ENCODE assay signal across 1 cellular context in genomic region chr2:73778867-73779471, GRCh38.
A peak's percentile ranks its signal among the peaks of the same experiment; 100 is the strongest.
TF ChIP-seq lines count a peak whose summit lies in the region.

No MANE protein-coding gene starts in this region.

TF ChIP-seq in GM12878, 131 proteins besides CTCF, POLR2A, EP300 and RAD21:
- TF ChIP-seq, protein P1, sequence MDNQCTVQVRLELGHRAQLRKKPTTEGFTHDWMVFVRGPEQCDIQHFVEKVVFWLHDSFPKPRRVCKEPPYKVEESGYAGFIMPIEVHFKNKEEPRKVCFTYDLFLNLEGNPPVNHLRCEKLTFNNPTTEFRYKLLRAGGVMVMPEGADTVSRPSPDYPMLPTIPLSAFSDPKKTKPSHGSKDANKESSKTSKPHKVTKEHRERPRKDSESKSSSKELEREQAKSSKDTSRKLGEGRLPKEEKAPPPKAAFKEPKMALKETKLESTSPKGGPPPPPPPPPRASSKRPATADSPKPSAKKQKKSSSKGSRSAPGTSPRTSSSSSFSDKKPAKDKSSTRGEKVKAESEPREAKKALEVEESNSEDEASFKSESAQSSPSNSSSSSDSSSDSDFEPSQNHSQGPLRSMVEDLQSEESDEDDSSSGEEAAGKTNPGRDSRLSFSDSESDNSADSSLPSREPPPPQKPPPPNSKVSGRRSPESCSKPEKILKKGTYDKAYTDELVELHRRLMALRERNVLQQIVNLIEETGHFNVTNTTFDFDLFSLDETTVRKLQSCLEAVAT (IDR thresholded peaks at IDR 0.05), result peak; percentile 63; the same call in 1 of the 2 replicates
